1 cellular context compared by ENCODE assay signal in the genomic region with DNA sequence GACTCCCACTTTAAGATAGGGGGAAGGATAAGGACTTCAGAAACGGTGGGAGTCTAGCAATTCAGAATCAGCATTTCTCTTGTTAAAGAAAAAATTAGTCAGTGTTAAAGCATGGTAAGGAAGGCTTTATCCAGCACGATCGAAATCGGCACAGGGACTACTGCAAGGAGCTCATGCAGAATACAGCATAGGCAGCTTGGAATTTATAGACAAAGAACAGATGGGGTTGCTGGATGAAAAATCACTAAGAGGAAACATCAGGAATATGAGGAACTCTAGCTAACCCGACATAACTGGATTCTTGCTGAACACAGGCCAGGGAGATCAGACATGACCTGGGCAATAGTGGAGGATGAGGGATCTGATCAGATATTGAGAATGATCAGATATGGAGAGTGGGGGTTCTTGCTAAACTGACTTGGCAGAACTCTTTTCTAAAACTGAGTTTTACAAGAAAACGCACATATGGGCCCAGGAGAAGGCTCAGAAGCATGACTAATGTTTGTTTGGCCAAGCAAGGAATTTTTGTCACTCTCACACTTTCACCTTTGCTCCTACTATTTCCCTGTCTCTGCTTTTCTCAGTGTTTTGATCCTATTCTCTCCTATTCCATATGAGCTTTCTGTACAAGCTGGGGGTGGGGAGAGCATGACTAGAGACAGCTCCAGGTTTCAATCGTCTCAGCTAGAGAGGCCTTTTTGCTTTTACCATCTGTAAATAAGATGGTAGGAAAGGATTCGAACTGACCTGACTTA.
A peak's percentile ranks its signal among the peaks of the same experiment; 100 is the strongest.
TF ChIP-seq lines count a peak whose summit lies in the region.

No MANE protein-coding gene starts in this region.

TF ChIP-seq in HepG2, 621 proteins besides CTCF, POLR2A, EP300 and RAD21 (continued from another document):
- no peak for TF ChIP-seq ESRRA (CRISPR knock-in tag; IDR thresholded peaks at IDR 0.05; ENCODE audit: low read depth)
- TF ChIP-seq, protein P1, sequence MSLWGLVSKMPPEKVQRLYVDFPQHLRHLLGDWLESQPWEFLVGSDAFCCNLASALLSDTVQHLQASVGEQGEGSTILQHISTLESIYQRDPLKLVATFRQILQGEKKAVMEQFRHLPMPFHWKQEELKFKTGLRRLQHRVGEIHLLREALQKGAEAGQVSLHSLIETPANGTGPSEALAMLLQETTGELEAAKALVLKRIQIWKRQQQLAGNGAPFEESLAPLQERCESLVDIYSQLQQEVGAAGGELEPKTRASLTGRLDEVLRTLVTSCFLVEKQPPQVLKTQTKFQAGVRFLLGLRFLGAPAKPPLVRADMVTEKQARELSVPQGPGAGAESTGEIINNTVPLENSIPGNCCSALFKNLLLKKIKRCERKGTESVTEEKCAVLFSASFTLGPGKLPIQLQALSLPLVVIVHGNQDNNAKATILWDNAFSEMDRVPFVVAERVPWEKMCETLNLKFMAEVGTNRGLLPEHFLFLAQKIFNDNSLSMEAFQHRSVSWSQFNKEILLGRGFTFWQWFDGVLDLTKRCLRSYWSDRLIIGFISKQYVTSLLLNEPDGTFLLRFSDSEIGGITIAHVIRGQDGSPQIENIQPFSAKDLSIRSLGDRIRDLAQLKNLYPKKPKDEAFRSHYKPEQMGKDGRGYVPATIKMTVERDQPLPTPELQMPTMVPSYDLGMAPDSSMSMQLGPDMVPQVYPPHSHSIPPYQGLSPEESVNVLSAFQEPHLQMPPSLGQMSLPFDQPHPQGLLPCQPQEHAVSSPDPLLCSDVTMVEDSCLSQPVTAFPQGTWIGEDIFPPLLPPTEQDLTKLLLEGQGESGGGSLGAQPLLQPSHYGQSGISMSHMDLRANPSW (CRISPR knock-in tag; IDR thresholded peaks at IDR 0.05; ENCODE audit: borderline replicate concordance) = 0 out of 2 replicates have a peak, but pooled peaks have one; percentile 46
- peak; percentile 56 for TF ChIP-seq FOSL2 (CRISPR knock-in tag; IDR thresholded peaks at IDR 0.05)
- TF ChIP-seq, protein P2, sequence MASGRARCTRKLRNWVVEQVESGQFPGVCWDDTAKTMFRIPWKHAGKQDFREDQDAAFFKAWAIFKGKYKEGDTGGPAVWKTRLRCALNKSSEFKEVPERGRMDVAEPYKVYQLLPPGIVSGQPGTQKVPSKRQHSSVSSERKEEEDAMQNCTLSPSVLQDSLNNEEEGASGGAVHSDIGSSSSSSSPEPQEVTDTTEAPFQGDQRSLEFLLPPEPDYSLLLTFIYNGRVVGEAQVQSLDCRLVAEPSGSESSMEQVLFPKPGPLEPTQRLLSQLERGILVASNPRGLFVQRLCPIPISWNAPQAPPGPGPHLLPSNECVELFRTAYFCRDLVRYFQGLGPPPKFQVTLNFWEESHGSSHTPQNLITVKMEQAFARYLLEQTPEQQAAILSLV (CRISPR knock-in tag; IDR thresholded peaks at IDR 0.05; ENCODE audit: borderline replicate concordance) = no peak
- no peak for TF ChIP-seq SOX13 (IDR thresholded peaks at IDR 0.05)
- TF ChIP-seq SOX13 (CRISPR knock-in tag; conservative IDR thresholded peaks at IDR 0.05 in 1 of 2, IDR thresholded peaks at IDR 0.05 in 1 of 2) = peak in 1 of 2 experiments; percentile 37; a peak in 1 of 4 replicates
- TF ChIP-seq, protein P3, sequence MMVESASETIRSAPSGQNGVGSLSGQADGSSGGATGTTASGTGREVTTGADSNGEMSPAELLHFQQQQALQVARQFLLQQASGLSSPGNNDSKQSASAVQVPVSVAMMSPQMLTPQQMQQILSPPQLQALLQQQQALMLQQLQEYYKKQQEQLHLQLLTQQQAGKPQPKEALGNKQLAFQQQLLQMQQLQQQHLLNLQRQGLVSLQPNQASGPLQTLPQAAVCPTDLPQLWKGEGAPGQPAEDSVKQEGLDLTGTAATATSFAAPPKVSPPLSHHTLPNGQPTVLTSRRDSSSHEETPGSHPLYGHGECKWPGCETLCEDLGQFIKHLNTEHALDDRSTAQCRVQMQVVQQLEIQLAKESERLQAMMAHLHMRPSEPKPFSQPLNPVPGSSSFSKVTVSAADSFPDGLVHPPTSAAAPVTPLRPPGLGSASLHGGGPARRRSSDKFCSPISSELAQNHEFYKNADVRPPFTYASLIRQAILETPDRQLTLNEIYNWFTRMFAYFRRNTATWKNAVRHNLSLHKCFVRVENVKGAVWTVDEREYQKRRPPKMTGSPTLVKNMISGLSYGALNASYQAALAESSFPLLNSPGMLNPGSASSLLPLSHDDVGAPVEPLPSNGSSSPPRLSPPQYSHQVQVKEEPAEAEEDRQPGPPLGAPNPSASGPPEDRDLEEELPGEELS (CRISPR knock-in tag; IDR thresholded peaks at IDR 0.05) = peak; percentile 13; the same call in 1 of the 2 replicates
